In the genomic region with DNA sequence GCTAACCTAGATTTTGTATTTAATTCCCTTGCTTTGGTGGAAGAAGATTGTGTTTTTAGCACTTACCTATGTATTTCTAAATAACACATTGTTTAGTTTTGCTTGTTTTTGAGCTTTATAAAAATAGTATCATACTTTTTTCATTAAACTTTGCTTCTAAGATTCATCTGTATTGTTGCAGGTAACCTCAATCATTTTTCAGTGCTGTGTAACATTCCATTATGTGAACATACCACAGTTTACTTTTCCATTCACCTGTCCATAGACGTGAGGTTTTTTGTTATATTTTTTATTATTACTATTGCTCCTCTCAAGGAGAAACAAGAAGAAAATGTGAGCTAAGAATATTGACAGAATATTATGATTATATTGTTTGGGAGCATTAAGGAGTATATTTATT, we compare ENCODE assay signal across 25 cellular contexts.
DNase-seq lines count a peak whose midpoint lies in the region; ATAC-seq, FAIRE-seq and TF ChIP-seq lines count a peak whose summit lies in the region.
"Had no signal": no experiment of that assay in that cellular context is flagged by ENCODE, and none has a peak within 500 bp of the region (broad histone marks: within the 10 kb centered on the region; RNA-seq: fewer than 3 reads in every experiment).

No MANE protein-coding gene starts in this region.

- DNase-seq in D721Med (ENCODE audit: insufficient read length, low spot score) = no peak
- DNase-seq in SW 1271 (lab: John Stamatoyannopoulos, UW) = no peak
- no peak for DNase-seq in DMS 273 (lab: John Stamatoyannopoulos, UW; ENCODE audit: unreplicated experiment)
- DNase-seq: 8988T; ACHN; BE2C; C1 segment of cervical spinal cord; CD4-positive, alpha-beta memory T cell; CD4-positive, CD25-positive, alpha-beta regulatory T cell; CD8-positive, alpha-beta memory T cell; COR-L47; DMS 273 treated with DMSO at 0.1 percent for 48 hours; DMS153; DMS53; DMS79; DND-41; EL; GF-D8 had no signal

- ATAC-seq in HG02610 (IDR thresholded peaks at IDR 0.05; ENCODE audit: unreplicated experiment) = no peak

- FAIRE-seq in D721Med (lab: Jason Lieb, UNC) (peak; percentile 89), G401.6 (lab: Jason Lieb, UNC) (peak; percentile 40), TTC549 (lab: Jason Lieb, UNC) (peak; percentile 33), islet of Langerhans (lab: Jason Lieb, UNC) (peak; percentile 65)
- FAIRE-seq: A204.1, GM12891, GM19239 had no signal

- TF ChIP-seq CTCF in D721Med (IDR thresholded peaks at IDR 0.05; ENCODE audit: insufficient read depth, missing control alignments) = no peak
